Comparison of ENCODE assay signal across 10 cellular contexts in genomic region chr4:177229331-177229730, GRCh38.
DNase-seq lines count a peak whose midpoint lies in the region; ATAC-seq and TF ChIP-seq lines count a peak whose summit lies in the region.
"Had no signal": no experiment of that assay in that cellular context is flagged by ENCODE, and none has a peak within 500 bp of the region (broad histone marks: within the 10 kb centered on the region; RNA-seq: fewer than 3 reads in every experiment).

No MANE protein-coding gene starts in this region.

- H3K4me1 ChIP-seq in lung (ENCODE audit: control insufficient read depth in 2 of 2, insufficient read depth in 2 of 2, low read length in 2 of 2), result peaks cover 0 to 2% of the 10 kb centered on the region in 2 donors

- TF ChIP-seq CTCF in AG04450 (IDR thresholded peaks at IDR 0.05; ENCODE audit: low read depth, low read length) (no peak), lung (IDR thresholded peaks at IDR 0.05; ENCODE audit: control extremely low read depth, extremely low read depth) (no peak)

- H3K4me3 ChIP-seq in AG04450 (ENCODE audit: low read depth, low read length), result peak overlapping the region; percentile 40
- H3K4me3 ChIP-seq in lung, result peak overlapping the region; percentile 8

- H3K27ac ChIP-seq in AG04450 (ENCODE audit: low read depth, low read length) (no peak overlapping the region), lung (ENCODE audit: low read depth in 1 of 2, low read length in 1 of 2) (no peak overlapping the region)

- peaks cover 2% of the 10 kb centered on the region for H3K4me1 Mint-ChIP-seq in activated naive CD8-positive, alpha-beta T cell treated with anti-CD3 and anti-CD28 coated beads, Interleukin-2, amount 10 ng/mL, durations not matched to agents 7 days and 5 days

- peaks cover 2% of the 10 kb centered on the region for H3K27me3 Mint-ChIP-seq in activated naive CD8-positive, alpha-beta T cell treated with anti-CD3 and anti-CD28 coated beads, Interleukin-2, amount 10 ng/mL, durations not matched to agents 7 days and 5 days

- H3K9me3 ChIP-seq in AG04450 (ENCODE audit: control insufficient read depth, insufficient read depth, low read length) (peaks cover 5% of the 10 kb centered on the region; the same call in 1 of the 2 replicates), lung (ENCODE audit: control insufficient read depth in 2 of 2, insufficient read depth in 1 of 2, low read length in 1 of 2) (no peaks in the 10 kb centered on the region)

- H3K27me3 ChIP-seq in AG04450 (ENCODE audit: control insufficient read depth, insufficient read depth, low read length) (no peaks in the 10 kb centered on the region), lung (ENCODE audit: control insufficient read depth, insufficient read depth) (no peaks in the 10 kb centered on the region)

- ATAC-seq in HG02884 (IDR thresholded peaks at IDR 0.05; ENCODE audit: unreplicated experiment) (peak; percentile 36), lung (ENCODE audit: insufficient read depth, low FRiP score) (no peak), GM21619 (IDR thresholded peaks at IDR 0.05; ENCODE audit: unreplicated experiment) (no peak), GM21786 (IDR thresholded peaks at IDR 0.05; ENCODE audit: unreplicated experiment) (no peak)
- no peak for ATAC-seq in activated naive CD8-positive, alpha-beta T cell treated with anti-CD3 and anti-CD28 coated beads, Interleukin-2, amount 10 ng/mL, durations not matched to agents 7 days and 5 days (ENCODE audit: low read depth)

- H3K9me3 Mint-ChIP-seq in activated naive CD8-positive, alpha-beta T cell treated with anti-CD3 and anti-CD28 coated beads, Interleukin-2, amount 10 ng/mL, durations not matched to agents 7 days and 5 days, result no peaks in the 10 kb centered on the region

- peak overlapping the region; percentile 50 for H3K27ac Mint-ChIP-seq in activated naive CD8-positive, alpha-beta T cell treated with anti-CD3 and anti-CD28 coated beads, Interleukin-2, amount 10 ng/mL, durations not matched to agents 7 days and 5 days

- WGBS in lung, 2 donors, result 35 to 42% methylated on average over 7 of the region's 7 CpGs

- peak overlapping the region; percentile 64 for H3K4me3 Mint-ChIP-seq in activated naive CD8-positive, alpha-beta T cell treated with anti-CD3 and anti-CD28 coated beads, Interleukin-2, amount 10 ng/mL, durations not matched to agents 7 days and 5 days

- POLR2A ChIA-PET in AG04450 (lab: Yijun Ruan, JAX), result interaction anchor here (0.5 kb wide), 1 partner anchor 309 kb away, joined by 3 read pairs; no protein-coding TSS in a partner anchor
- POLR2A ChIA-PET in activated naive CD8-positive, alpha-beta T cell treated with anti-CD3 and anti-CD28 coated beads, Interleukin-2, amount 10 ng/mL, durations not matched to agents 7 days and 5 days (lab: Charles Lee), result no interaction called here

- H3K36me3 ChIP-seq in lung (ENCODE audit: control insufficient read depth in 2 of 2, insufficient read depth in 2 of 2, low read length in 2 of 2), result no peaks in the 10 kb centered on the region

- no peaks in the 10 kb centered on the region for H3K36me3 Mint-ChIP-seq in activated naive CD8-positive, alpha-beta T cell treated with anti-CD3 and anti-CD28 coated beads, Interleukin-2, amount 10 ng/mL, durations not matched to agents 7 days and 5 days

- CTCF ChIA-PET in AG04450 (lab: Charles Lee), result interaction anchor here (1.4 kb wide), 1 partner anchor 21 kb away, joined by 3 read pairs; no protein-coding TSS in a partner anchor

- DNase-seq in AG04450 (ENCODE audit: low read depth, low spot score) (no peak), lung (ENCODE audit: low spot score) (no peak), AML-193 (lab: John Stamatoyannopoulos, UW) (no peak), NCI-H748 (lab: John Stamatoyannopoulos, UW; ENCODE audit: unreplicated experiment) (no peak)
- DNase-seq in activated naive CD8-positive, alpha-beta T cell treated with anti-CD3 and anti-CD28 coated beads, Interleukin-2, amount 10 ng/mL, durations not matched to agents 7 days and 5 days, result no peak
- DNase-seq: activated CD8-positive, alpha-beta memory T cell treated with anti-CD3 and anti-CD28 coated beads for 24 hours; NCI-H2081 treated with DMSO at 0.1 percent for 48 hours had no signal
